13 cellular contexts compared by ENCODE assay signal in the genomic region with DNA sequence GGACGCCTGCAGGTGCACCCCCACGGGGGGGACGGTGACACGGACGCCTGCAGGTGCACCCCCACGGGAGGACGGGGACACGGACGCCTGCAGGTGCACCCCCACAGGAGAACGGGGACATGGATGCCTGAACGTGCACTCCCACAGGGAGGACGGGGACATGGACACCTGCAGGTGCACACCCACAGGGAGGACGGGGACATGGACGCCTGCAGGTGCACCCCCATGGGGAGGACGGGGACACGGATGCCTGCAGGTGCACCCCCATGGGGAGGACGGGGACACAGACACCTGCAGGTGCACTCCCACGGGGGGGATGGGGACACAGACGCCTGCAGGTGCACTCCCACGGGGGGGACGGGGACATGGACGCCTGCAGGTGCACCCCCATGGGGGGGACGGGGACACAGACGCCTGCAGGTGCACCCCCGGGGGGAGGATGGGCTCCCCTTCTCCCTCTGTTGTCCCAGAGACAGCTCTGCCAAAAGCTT.
"Had no signal": no experiment of that assay in that cellular context is flagged by ENCODE, and none has a peak within 500 bp of the region (broad histone marks: within the 10 kb centered on the region; RNA-seq: fewer than 3 reads in every experiment).

No MANE protein-coding gene starts in this region.

- H3K36me3 ChIP-seq: cardiac muscle cell, sigmoid colon, uterus had no signal

- DNase-seq: activated CD8-positive, alpha-beta T cell treated with anti-CD3 and anti-CD28 coated beads for 36 hours; activated gamma-delta T cell; effector memory CD4-positive, alpha-beta T cell; foreskin keratinocyte; midbrain; uterus had no signal

- H3K36me3 Mint-ChIP-seq: activated naive CD4-positive, alpha-beta T cell treated with anti-CD3 and anti-CD28 coated beads, Interleukin-2, amount 50 U/mL, for 72 hours had no signal

- H3K4me1 ChIP-seq: foreskin keratinocyte, psoas muscle, uterus had no signal

- H3K4me3 ChIP-seq: cardiac muscle cell, lung, psoas muscle, sigmoid colon, uterus had no signal

- H3K9me3 Mint-ChIP-seq: activated CD8-positive, alpha-beta T cell treated with anti-CD3 and anti-CD28 coated beads for 36 hours; activated naive CD4-positive, alpha-beta T cell treated with anti-CD3 and anti-CD28 coated beads, Interleukin-2, amount 50 U/mL, for 72 hours; neural crest cell; stimulated activated effector memory CD8-positive, alpha-beta T cell treated with anti-CD3 and anti-CD28 coated beads, Interleukin-12 subunit alpha, Interleukin-12 subunit beta, amount 100 ng/mL, for 72 hours had no signal

- H3K9me3 ChIP-seq: psoas muscle, sigmoid colon, uterus had no signal

- H3K4me3 Mint-ChIP-seq: activated CD8-positive, alpha-beta T cell treated with anti-CD3 and anti-CD28 coated beads for 36 hours; neural crest cell; stimulated activated effector memory CD8-positive, alpha-beta T cell treated with anti-CD3 and anti-CD28 coated beads, Interleukin-12 subunit alpha, Interleukin-12 subunit beta, amount 100 ng/mL, for 72 hours had no signal

- H3K27me3 ChIP-seq: cardiac muscle cell, foreskin keratinocyte, sigmoid colon, uterus had no signal

- H3K27ac Mint-ChIP-seq: activated CD8-positive, alpha-beta T cell treated with anti-CD3 and anti-CD28 coated beads for 36 hours; activated naive CD4-positive, alpha-beta T cell treated with anti-CD3 and anti-CD28 coated beads, Interleukin-2, amount 50 U/mL, for 72 hours; stimulated activated effector memory CD8-positive, alpha-beta T cell treated with anti-CD3 and anti-CD28 coated beads, Interleukin-12 subunit alpha, Interleukin-12 subunit beta, amount 100 ng/mL, for 72 hours had no signal

- H3K27me3 Mint-ChIP-seq: activated CD8-positive, alpha-beta T cell treated with anti-CD3 and anti-CD28 coated beads for 36 hours had no signal

- ATAC-seq: activated CD8-positive, alpha-beta T cell treated with anti-CD3 and anti-CD28 coated beads for 36 hours; activated naive CD4-positive, alpha-beta T cell treated with anti-CD3 and anti-CD28 coated beads, Interleukin-2, amount 50 U/mL, for 72 hours; foreskin keratinocyte; psoas muscle; stimulated activated effector memory CD8-positive, alpha-beta T cell treated with anti-CD3 and anti-CD28 coated beads, Interleukin-12 subunit alpha, Interleukin-12 subunit beta, amount 100 ng/mL, for 72 hours had no signal

- H3K27ac ChIP-seq: cardiac muscle cell, foreskin keratinocyte, psoas muscle, sigmoid colon, uterus had no signal
